Comparison of ENCODE assay signal across 8 cellular contexts in the genomic region with DNA sequence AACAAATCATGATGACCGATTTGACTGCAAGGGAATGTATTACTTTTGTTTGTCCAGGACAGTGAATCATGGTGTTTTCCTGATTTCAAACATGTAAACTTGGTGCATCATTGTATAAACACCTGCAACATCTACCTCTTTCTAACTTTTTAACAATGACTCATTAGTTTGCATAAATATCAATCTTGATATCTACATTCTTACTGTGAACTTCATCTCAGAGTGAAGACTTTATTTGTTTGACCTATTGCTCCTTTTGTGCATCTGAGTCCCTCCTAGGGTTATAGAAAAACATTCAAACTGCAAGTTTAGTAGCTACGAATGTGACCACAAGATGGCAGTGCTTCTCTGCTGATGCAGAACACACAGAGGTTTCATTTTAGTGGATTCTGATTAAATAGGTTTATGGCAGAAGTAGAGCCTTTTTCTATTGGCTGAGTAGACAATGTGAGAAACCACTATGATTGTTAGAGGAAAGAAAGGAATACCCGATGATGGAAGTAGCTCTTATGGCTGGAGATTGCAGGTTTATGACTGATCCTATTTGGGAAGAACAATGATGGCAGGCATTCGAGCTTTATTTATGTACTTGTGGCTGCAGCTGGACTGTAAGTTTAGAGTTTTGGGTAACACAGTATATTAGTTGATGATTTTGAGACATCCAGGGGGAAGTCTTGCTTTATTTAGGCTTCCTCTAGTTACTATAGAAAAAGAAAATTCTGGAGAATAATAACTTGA.
DNase-seq lines count a peak whose midpoint lies in the region; ATAC-seq, FAIRE-seq and TF ChIP-seq lines count a peak whose summit lies in the region.

No MANE protein-coding gene starts in this region.

- H3K27me3 ChIP-seq in A673 (replicated peaks; ENCODE audit: insufficient read depth, low read depth, low read length, poor library complexity) (no peaks in the 10 kb centered on the region), brain microvascular endothelial cell (replicated peaks) (no peaks in the 10 kb centered on the region)

- H3K4me3 ChIP-seq in A673 (ENCODE audit: low read depth, low read length, poor library complexity, severe bottlenecking) (no peak overlapping the region), brain microvascular endothelial cell (ENCODE audit: low read depth, low read length) (no peak overlapping the region)

- H3K27ac ChIP-seq in A673 (ENCODE audit: low read depth, low read length, poor library complexity, severe bottlenecking) (no peak overlapping the region), brain microvascular endothelial cell (no peak overlapping the region)

- ATAC-seq in HG02970 (IDR thresholded peaks at IDR 0.05; ENCODE audit: low FRiP score, unreplicated experiment), result no peak

- intact Hi-C loops in A673 (cut with micrococcal nuclease; ENCODE audit: unreplicated experiment), result loop anchor here (5.0 kb wide), 1 partner anchor 171 kb away; no protein-coding TSS in a partner anchor

- TF ChIP-seq CTCF in A673 (conservative IDR thresholded peaks at IDR 0.05; ENCODE audit: low read depth, low read length) (peak; percentile 91), GM12873 (IDR thresholded peaks at IDR 0.05; ENCODE audit: insufficient read depth, low read depth, low read length, missing control alignments) (peak; percentile 81), brain microvascular endothelial cell (IDR thresholded peaks at IDR 0.05; ENCODE audit: low read depth, low read length, missing control alignments) (peak; percentile 82)

- POLR2A ChIA-PET in A673 (lab: Charles Lee; ENCODE audit: low non-redundant PET), result no interaction called here

- no peaks in the 10 kb centered on the region for H3K4me1 ChIP-seq in A673 (ENCODE audit: insufficient read depth, low read length, poor library complexity, severe bottlenecking)

- no peak for FAIRE-seq in HTR-8/SVneo (lab: Jason Lieb, UNC)
- FAIRE-seq in islet of Langerhans (lab: Jason Lieb, UNC), result peak; percentile 83

- peak; percentile 68 for DNase-seq in A673 (ENCODE audit: low spot score)
- peak; percentile 2 for DNase-seq in HTR-8/SVneo (ENCODE audit: insufficient read length, low spot score)
- DNase-seq in T follicular helper cell (ENCODE audit: low read depth), result peak; percentile 26
- peak; percentile 65 for DNase-seq in brain microvascular endothelial cell
- DNase-seq in stimulated activated CD4-positive, alpha-beta T cell treated with anti-CD3 and anti-CD28 coated beads, Interleukin-2, amount 100 ng/mL, for 4 hours (ENCODE audit: low read depth), result peak; percentile 43

- CTCF ChIA-PET in A673 (lab: Charles Lee), result interaction anchor here (0.6 to 1.3 kb wide), 5 partner anchors 16 to 183 kb away, joined by 3 to 5 read pairs (median 4); no protein-coding TSS in a partner anchor

- no TSS peak for BruUV-seq in A673 (replicated peaks; lab: Mats Ljungman, UMichigan)

- H3K9me3 ChIP-seq in A673 (ENCODE audit: low read depth, low read length, poor library complexity, severe bottlenecking), result no peaks in the 10 kb centered on the region

- in situ Hi-C loops in brain microvascular endothelial cell (cut with HindIII; ENCODE audit: low pct_ligation_motif_present, low sequenced_read_pairs), result no loop called here

- no peaks in the 10 kb centered on the region for H3K36me3 ChIP-seq in A673 (ENCODE audit: insufficient read depth, low read length, poor library complexity, severe bottlenecking)
- no peaks in the 10 kb centered on the region for H3K36me3 ChIP-seq in brain microvascular endothelial cell (replicated peaks)

Comparison
In these comparisons a context has a peak if more than half of its experiments do, and no peak if none do; other contexts are left out.
1. DNase-seq: peak in every context shown above with its lines; median percentile 68 in A673; 65 in brain microvascular endothelial cell; 43 in stimulated activated CD4-positive, alpha-beta T cell treated with anti-CD3 and anti-CD28 coated beads, Interleukin-2, amount 100 ng/mL, for 4 hours; 26 in T follicular helper cell; 2 in HTR-8/SVneo.